In genomic region chr9:35540315-35540714, GRCh38 we compare ENCODE assay signal across 17 cellular contexts. TPM values are rescaled to one million over a fixed set of nuclear protein-coding genes. Genes with fewer than 3 reads are reported as not detected.
DNase-seq lines count a peak whose midpoint lies in the region; ATAC-seq and TF ChIP-seq lines count a peak whose summit lies in the region.
"Had no signal": no experiment of that assay in that cellular context is flagged by ENCODE, and none has a peak within 500 bp of the region (broad histone marks: within the 10 kb centered on the region; RNA-seq: fewer than 3 reads in every experiment).

No MANE protein-coding gene starts in this region.

- no peak overlapping the region for H3K9ac ChIP-seq in adipocyte (ENCODE audit: low read length)
- H3K9ac ChIP-seq: parathyroid adenoma had no signal

- H3K4me3 ChIP-seq in AG09309 (ENCODE audit: control insufficient read depth, low read depth, low read length) (peak overlapping the region; percentile 8), adipocyte (ENCODE audit: low read length) (peak overlapping the region; percentile 72), gastrocnemius medialis (no peak overlapping the region), Peyer's patch (no peak overlapping the region)
- H3K4me3 ChIP-seq: GM23338, mucosa of descending colon had no signal

- intact Hi-C loops in gastrocnemius medialis (cut with DNase I; ENCODE audit: low total_unique reads), result loop anchor here (1.0 kb wide), 1 partner anchor 9 kb away; no protein-coding TSS in a partner anchor

- peaks cover 4% of the 10 kb centered on the region for H3K27me3 Mint-ChIP-seq in glutamatergic neuron (ENCODE audit: unreplicated experiment)
- peaks cover 29% of the 10 kb centered on the region for H3K27me3 Mint-ChIP-seq in activated T-cell treated with anti-CD3 and anti-CD28 coated beads, Interleukin-2, amount 50 U/mL, for 4 hours (ENCODE audit: low read depth)

- H3K27me3 ChIP-seq in adipocyte (replicated peaks; ENCODE audit: control insufficient read depth, insufficient read depth, low read length) (no peaks in the 10 kb centered on the region), gastrocnemius medialis (no peaks in the 10 kb centered on the region), Peyer's patch (no peaks in the 10 kb centered on the region)

- H3K9me3 ChIP-seq in adipocyte (ENCODE audit: control insufficient read depth, low read length), result no peaks in the 10 kb centered on the region
- H3K9me3 ChIP-seq in gastrocnemius medialis, result no peaks in the 10 kb centered on the region
- H3K9me3 ChIP-seq in Peyer's patch, result no peaks in the 10 kb centered on the region
- H3K9me3 ChIP-seq: mucosa of descending colon had no signal

- peak overlapping the region; percentile 9 for H3K27ac Mint-ChIP-seq in glutamatergic neuron (ENCODE audit: unreplicated experiment)
- H3K27ac Mint-ChIP-seq: activated CD8-positive, alpha-beta T cell treated with anti-CD3 and anti-CD28 coated beads, Interleukin-2, amount 10 ng/mL, durations not matched to agents 7 days and 5 days; activated naive CD8-positive, alpha-beta T cell treated with anti-CD3 and anti-CD28 coated beads, Interleukin-2, amount 50 U/mL, for 24 hours; GM23338 had no signal

- TF ChIP-seq POLR2A in gastrocnemius medialis (IDR thresholded peaks at IDR 0.05), result no peak
- no peak for TF ChIP-seq POLR2A in Peyer's patch (IDR thresholded peaks at IDR 0.05)

- TF ChIP-seq CTCF in AG09309 (IDR thresholded peaks at IDR 0.05; ENCODE audit: control insufficient read depth, insufficient read depth, low read depth, low read length, missing control alignments) (no peak), glutamatergic neuron (IDR thresholded peaks at IDR 0.05; ENCODE audit: partially characterized antibody, unreplicated experiment) (no peak), gastrocnemius medialis (IDR thresholded peaks at IDR 0.05 in 4 of 5, conservative IDR thresholded peaks at IDR 0.05 in 1 of 5) (no peak), Peyer's patch (IDR thresholded peaks at IDR 0.05) (no peak)

- peaks cover 21% of the 10 kb centered on the region for H3K4me1 Mint-ChIP-seq in glutamatergic neuron (ENCODE audit: low read depth, unreplicated experiment)
- no peaks in the 10 kb centered on the region for H3K4me1 Mint-ChIP-seq in activated T-cell treated with anti-CD3 and anti-CD28 coated beads, Interleukin-2, amount 50 U/mL, for 4 hours (ENCODE audit: low read depth)
- H3K4me1 Mint-ChIP-seq: activated naive CD8-positive, alpha-beta T cell treated with anti-CD3 and anti-CD28 coated beads, Interleukin-2, amount 50 U/mL, for 24 hours had no signal

- H3K36me3 Mint-ChIP-seq in glutamatergic neuron (ENCODE audit: unreplicated experiment), result peaks cover 9% of the 10 kb centered on the region
- peaks cover 1% of the 10 kb centered on the region for H3K36me3 Mint-ChIP-seq in activated T-cell treated with anti-CD3 and anti-CD28 coated beads, Interleukin-2, amount 50 U/mL, for 4 hours (ENCODE audit: insufficient read depth)

- peaks cover 7% of the 10 kb centered on the region for H3K9me3 Mint-ChIP-seq in glutamatergic neuron (ENCODE audit: unreplicated experiment)
- H3K9me3 Mint-ChIP-seq in activated T-cell treated with anti-CD3 and anti-CD28 coated beads, Interleukin-2, amount 50 U/mL, for 4 hours, result no peaks in the 10 kb centered on the region
- H3K9me3 Mint-ChIP-seq: activated naive CD8-positive, alpha-beta T cell treated with anti-CD3 and anti-CD28 coated beads, Interleukin-2, amount 50 U/mL, for 24 hours; GM23338 had no signal

- no peak for ATAC-seq in gastrocnemius medialis
- no peak for ATAC-seq in activated T-cell treated with anti-CD3 and anti-CD28 coated beads, Interleukin-2, amount 50 U/mL, for 4 hours
- ATAC-seq: activated CD8-positive, alpha-beta T cell treated with anti-CD3 and anti-CD28 coated beads, Interleukin-2, amount 10 ng/mL, durations not matched to agents 7 days and 5 days; activated naive CD8-positive, alpha-beta T cell treated with anti-CD3 and anti-CD28 coated beads, Interleukin-2, amount 50 U/mL, for 24 hours; GM23338; mucosa of descending colon had no signal

- H3K27ac ChIP-seq in gastrocnemius medialis (peak overlapping the region; percentile 39 to 85 (median 81)), Peyer's patch (no peak overlapping the region)
- H3K27ac ChIP-seq: VCaP had no signal

- DNase-seq in AG09309 (ENCODE audit: low read depth), result no peak
- DNase-seq in adipocyte (ENCODE audit: low read depth), result no peak
- DNase-seq in glutamatergic neuron, result no peak
- no peak for DNase-seq in gastrocnemius medialis
- DNase-seq in activated T-cell treated with anti-CD3 and anti-CD28 coated beads, Interleukin-2, amount 50 U/mL, for 4 hours, result no peak
- no peak for DNase-seq in Peyer's patch
- DNase-seq in AML-193 (lab: John Stamatoyannopoulos, UW), result no peak
- DNase-seq in middle frontal gyrus (ENCODE audit: extremely low spot score, low spot score), result no peak
- DNase-seq: activated CD8-positive, alpha-beta T cell treated with anti-CD3 and anti-CD28 coated beads, Interleukin-2, amount 10 ng/mL, durations not matched to agents 7 days and 5 days; activated naive CD8-positive, alpha-beta T cell treated with anti-CD3 and anti-CD28 coated beads, Interleukin-2, amount 50 U/mL, for 24 hours; Kasumi-1; mucosa of descending colon; stimulated activated CD4-positive, alpha-beta T cell treated with anti-CD3 and anti-CD28 coated beads, Interleukin-12 subunit alpha, Interleukin-12 subunit beta, amount 100 ng/mL, for 4 hours; stimulated activated naive CD4-positive, alpha-beta T cell had no signal

- H3K36me3 ChIP-seq in adipocyte (ENCODE audit: control insufficient read depth, insufficient read depth, low read length, severe bottlenecking), result peaks cover 3% of the 10 kb centered on the region
- no peaks in the 10 kb centered on the region for H3K36me3 ChIP-seq in gastrocnemius medialis
- no peaks in the 10 kb centered on the region for H3K36me3 ChIP-seq in Peyer's patch

- H3K4me1 ChIP-seq in adipocyte (ENCODE audit: control insufficient read depth, insufficient read depth, low read length), result peaks cover 39% of the 10 kb centered on the region
- peaks cover 73 to 77% of the 10 kb centered on the region in 2 donors for H3K4me1 ChIP-seq in gastrocnemius medialis
- H3K4me1 ChIP-seq in Peyer's patch, result peaks cover 0 to 22% (median 0%) of the 10 kb centered on the region in 4 donors
- H3K4me1 ChIP-seq: parathyroid adenoma had no signal

- in situ Hi-C loops in gastrocnemius medialis (cut with MboI; ENCODE audit: low sequenced_read_pairs in 4 of 4), result no loop called here

- H3K4me3 Mint-ChIP-seq in glutamatergic neuron (ENCODE audit: unreplicated experiment), result peak overlapping the region; percentile 97
- no peak overlapping the region for H3K4me3 Mint-ChIP-seq in activated T-cell treated with anti-CD3 and anti-CD28 coated beads, Interleukin-2, amount 50 U/mL, for 4 hours
- H3K4me3 Mint-ChIP-seq: activated CD8-positive, alpha-beta T cell treated with anti-CD3 and anti-CD28 coated beads, Interleukin-2, amount 10 ng/mL, durations not matched to agents 7 days and 5 days; activated naive CD8-positive, alpha-beta T cell treated with anti-CD3 and anti-CD28 coated beads, Interleukin-2, amount 50 U/mL, for 24 hours; GM23338 had no signal

RNA-seq across cellular contexts. Expression of gene RUSC2, which starts 50.4 kb away (rescaled TPM):
- total RNA-seq in glutamatergic neuron (ENCODE audit: unreplicated experiment) (84.4 TPM), gastrocnemius medialis (100 to 1,000 TPM in 1 of 4 donors, 10 to 100 TPM in 3; 20.8 to 166 (median 45.7) TPM), Peyer's patch (10 to 100 TPM in 1 of 4 donors, 1 to 10 TPM in 3; 3.0 to 17.3 (median 5.5) TPM)
- 1 to 10 TPM; 1.8 to 5.5 (median 2.1) TPM for total RNA-seq in activated T-cell treated with anti-CD3 and anti-CD28 coated beads, Interleukin-2, amount 50 U/mL, for 4 hours

Comparison
In these comparisons a context has a peak if more than half of its experiments do, and no peak if none do; other contexts are left out.
1. H3K4me3 ChIP-seq: peak in AG09309 (single experiment) and adipocyte (single experiment); none in gastrocnemius medialis (0 of 4) and Peyer's patch (0 of 4).
2. H3K27ac ChIP-seq: peak in gastrocnemius medialis (4 of 4); none in Peyer's patch (0 of 4).